Comparison of ENCODE assay signal across 22 cellular contexts in the genomic region with DNA sequence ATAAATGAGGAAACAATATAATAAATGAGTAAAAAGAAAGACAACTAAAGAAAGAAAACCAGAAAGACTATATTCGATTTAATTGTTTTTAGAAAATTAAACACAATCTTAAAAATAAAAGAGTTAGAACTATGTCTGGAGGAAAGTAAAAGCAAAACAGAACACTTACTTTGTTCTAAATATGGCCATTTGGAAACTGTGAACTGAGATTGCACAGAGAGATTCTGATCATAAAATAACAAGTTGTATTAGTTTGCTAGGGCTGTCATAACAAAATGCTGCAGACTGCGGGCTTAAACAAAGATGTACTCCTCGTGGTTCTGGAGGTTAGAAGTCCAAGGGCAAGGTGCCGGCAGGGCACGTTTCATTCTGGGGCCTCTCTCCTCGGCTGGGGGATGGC.
DNase-seq lines count a peak whose midpoint lies in the region; ATAC-seq, FAIRE-seq and TF ChIP-seq lines count a peak whose summit lies in the region.
"Had no signal": no experiment of that assay in that cellular context is flagged by ENCODE, and none has a peak within 500 bp of the region (broad histone marks: within the 10 kb centered on the region; RNA-seq: fewer than 3 reads in every experiment).

No MANE protein-coding gene starts in this region.

- H3K4me3 ChIP-seq in sigmoid colon, result no peak overlapping the region
- H3K4me3 ChIP-seq: ascending aorta, prostate gland, skin epidermis had no signal

- ATAC-seq in GM18870 (IDR thresholded peaks at IDR 0.05; ENCODE audit: unreplicated experiment), result peak; percentile 46
- ATAC-seq in GM21529 (IDR thresholded peaks at IDR 0.05; ENCODE audit: unreplicated experiment), result peak; percentile 63
- ATAC-seq in HG02885 (IDR thresholded peaks at IDR 0.05; ENCODE audit: poor library complexity, unreplicated experiment), result peak; percentile 71
- no peak for ATAC-seq in HG02938 (IDR thresholded peaks at IDR 0.05; ENCODE audit: unreplicated experiment)
- ATAC-seq: activated T-cell treated with anti-CD3 and anti-CD28 coated beads, Interleukin-2, amount 50 U/mL, for 4 hours; CD8-positive, alpha-beta T cell; stimulated activated naive CD8-positive, alpha-beta T cell treated with anti-CD3 and anti-CD28 coated beads, Interleukin-15, amount 100 ng/mL, for 72 hours had no signal

- FAIRE-seq in endometrium (lab: Jason Lieb, UNC), result peak; percentile 98

- intact Hi-C loops in sigmoid colon (cut with DNase I), result no loop called here

- no peaks in the 10 kb centered on the region for H3K9me3 ChIP-seq in sigmoid colon
- H3K9me3 ChIP-seq: ascending aorta, prostate gland had no signal

- 69 to 79% methylated on average over 6 of the region's 6 CpGs for WGBS in sigmoid colon, 2 donors

- no peak for TF ChIP-seq EP300 in sigmoid colon (IDR thresholded peaks at IDR 0.05)

- H3K4me1 ChIP-seq in sigmoid colon, result no peaks in the 10 kb centered on the region
- H3K4me1 ChIP-seq: ascending aorta, prostate gland had no signal

- no peaks in the 10 kb centered on the region for H3K27me3 ChIP-seq in sigmoid colon
- H3K27me3 ChIP-seq: ascending aorta had no signal

- no peaks in the 10 kb centered on the region for H3K36me3 ChIP-seq in sigmoid colon
- H3K36me3 ChIP-seq: ascending aorta, prostate gland had no signal

- TF ChIP-seq POLR2A in sigmoid colon (IDR thresholded peaks at IDR 0.05), result no peak

- no peak for TF ChIP-seq CTCF in sigmoid colon (IDR thresholded peaks at IDR 0.05)

- no peak overlapping the region for H3K27ac ChIP-seq in sigmoid colon
- H3K27ac ChIP-seq: ascending aorta, HL-60, prostate gland, skin epidermis had no signal

- no peak for DNase-seq in sigmoid colon
- no peak for DNase-seq in hepatic stellate cell (ENCODE audit: low spot score)
- no peak for DNase-seq in OCI-M1 (lab: John Stamatoyannopoulos, UW)
- DNase-seq: activated naive CD4-positive, alpha-beta T cell treated with anti-CD3 and anti-CD28 coated beads, Interleukin-2, amount 10 ng/mL, durations not matched to agents 7 days and 5 days; activated T-cell treated with anti-CD3 and anti-CD28 coated beads, Interleukin-2, amount 50 U/mL, for 4 hours; CD8-positive, alpha-beta T cell; DMS79; H9; NCI-H82; stimulated activated CD4-positive, alpha-beta T cell treated with anti-CD3 and anti-CD28 coated beads, Interleukin-4, amount 100 ng/mL, for 1 hour; stimulated activated naive CD8-positive, alpha-beta T cell treated with anti-CD3 and anti-CD28 coated beads, Interleukin-15, amount 100 ng/mL, for 72 hours; T1000; trophoblast cell had no signal
